In genomic region chr11:76214968-76215548, GRCh38 we compare ENCODE assay signal across 24 cellular contexts. TPM values are rescaled to one million over a fixed set of nuclear protein-coding genes. Genes with fewer than 3 reads are reported as not detected.
DNase-seq lines count a peak whose midpoint lies in the region; ATAC-seq and TF ChIP-seq lines count a peak whose summit lies in the region.
"Had no signal": no experiment of that assay in that cellular context is flagged by ENCODE, and none has a peak within 500 bp of the region (broad histone marks: within the 10 kb centered on the region; RNA-seq: fewer than 3 reads in every experiment).

No MANE protein-coding gene starts in this region.

- peaks cover 17% of the 10 kb centered on the region for H3K27me3 ChIP-seq in osteoblast (ENCODE audit: insufficient read depth, low read length)

- H3K4me2 ChIP-seq in osteoblast (ENCODE audit: insufficient read depth, low read length): no peak overlapping the region

- DNase-seq in GF-D8 (lab: John Stamatoyannopoulos, UW) (peak; percentile 7), MV-4-11 (lab: John Stamatoyannopoulos, UW) (peak; percentile 76), osteoblast (ENCODE audit: insufficient read length, low spot score, missing footprints) (peak; percentile 51), NCI-H2029 (lab: John Stamatoyannopoulos, UW) (no peak)
- DNase-seq: activated CD4-positive, alpha-beta T cell treated with anti-CD3 and anti-CD28 coated beads, Interleukin-2, amount 10 ng/mL, durations not matched to agents 24 days and 14 days; activated gamma-delta T cell; Caco-2; caudate nucleus; natural killer cell; NCI-H1105; NCI-H2029 treated with DMSO at 0.1 percent for 48 hours; NCI-H524; nucleus accumbens; T-cell had no signal

- peaks cover 12% of the 10 kb centered on the region for H3K4me1 ChIP-seq in osteoblast (ENCODE audit: insufficient read depth, low read length)
- H3K4me1 ChIP-seq: Caco-2 had no signal

- no peaks in the 10 kb centered on the region for H3K4me1 Mint-ChIP-seq in activated T-helper 17 cell treated with anti-CD3 and anti-CD28 coated beads, Interleukin-2, amount 50 U/mL, for 72 hours
- H3K4me1 Mint-ChIP-seq: stimulated activated effector memory CD8-positive, alpha-beta T cell treated with anti-CD3 and anti-CD28 coated beads, Interleukin-12 subunit alpha, Interleukin-12 subunit beta, amount 100 ng/mL, for 72 hours had no signal

- no peak overlapping the region for H3K4me3 ChIP-seq in osteoblast (ENCODE audit: insufficient read depth, low read length)
- H3K4me3 ChIP-seq: SJSA1, tibial nerve had no signal

- H3K79me2 ChIP-seq in osteoblast (ENCODE audit: insufficient read depth, low read length): no peaks in the 10 kb centered on the region

- H3K36me3 ChIP-seq in osteoblast (ENCODE audit: insufficient read depth, low read length): no peaks in the 10 kb centered on the region
- H3K36me3 ChIP-seq: SJSA1, tibial nerve had no signal

- no peak overlapping the region for H2AFZ ChIP-seq in osteoblast (ENCODE audit: low read length)

- no peak overlapping the region for H3K27ac Mint-ChIP-seq in activated T-helper 17 cell treated with anti-CD3 and anti-CD28 coated beads, Interleukin-2, amount 50 U/mL, for 72 hours
- H3K27ac Mint-ChIP-seq: activated CD4-positive, alpha-beta T cell treated with anti-CD3 and anti-CD28 coated beads, Interleukin-2, amount 10 ng/mL, durations not matched to agents 24 days and 14 days; dendritic cell treated with granulocyte-macrophage colony-stimulating factor and Interleukin-4, amounts not matched to agents 40 ng/mL and 50 ng/mL, for 4 days; natural killer cell; stimulated activated effector memory CD8-positive, alpha-beta T cell treated with anti-CD3 and anti-CD28 coated beads, Interleukin-12 subunit alpha, Interleukin-12 subunit beta, amount 100 ng/mL, for 72 hours; T-cell had no signal

- H3K9me3 Mint-ChIP-seq in activated T-helper 17 cell treated with anti-CD3 and anti-CD28 coated beads, Interleukin-2, amount 50 U/mL, for 72 hours: no peaks in the 10 kb centered on the region
- H3K9me3 Mint-ChIP-seq: activated CD4-positive, alpha-beta T cell treated with anti-CD3 and anti-CD28 coated beads, Interleukin-2, amount 10 ng/mL, durations not matched to agents 24 days and 14 days; dendritic cell treated with granulocyte-macrophage colony-stimulating factor and Interleukin-4, amounts not matched to agents 40 ng/mL and 50 ng/mL, for 4 days; natural killer cell; stimulated activated effector memory CD8-positive, alpha-beta T cell treated with anti-CD3 and anti-CD28 coated beads, Interleukin-12 subunit alpha, Interleukin-12 subunit beta, amount 100 ng/mL, for 72 hours; T-cell had no signal

- no peak for TF ChIP-seq CTCF in osteoblast (IDR thresholded peaks at IDR 0.05; ENCODE audit: extremely low read depth, low read depth, low read length)

- peak overlapping the region; percentile 50 for H3K27ac ChIP-seq in osteoblast (ENCODE audit: low read depth, low read length)
- H3K27ac ChIP-seq: SJSA1, tibial nerve had no signal

- peak; percentile 45 for ATAC-seq in activated T-helper 17 cell treated with anti-CD3 and anti-CD28 coated beads, Interleukin-2, amount 50 U/mL, for 72 hours (replicated peaks)
- ATAC-seq in GM21367 (IDR thresholded peaks at IDR 0.05; ENCODE audit: unreplicated experiment): no peak
- no peak for ATAC-seq in HG03139 (IDR thresholded peaks at IDR 0.05; ENCODE audit: unreplicated experiment)
- ATAC-seq: esophagus mucosa; natural killer cell; stimulated activated effector memory CD8-positive, alpha-beta T cell treated with anti-CD3 and anti-CD28 coated beads, Interleukin-12 subunit alpha, Interleukin-12 subunit beta, amount 100 ng/mL, for 72 hours; T-cell had no signal

- H3K9me3 ChIP-seq in osteoblast (ENCODE audit: low read depth, low read length): no peaks in the 10 kb centered on the region
- H3K9me3 ChIP-seq: Caco-2, SJSA1, tibial nerve had no signal

- H3K27me3 Mint-ChIP-seq in activated T-helper 17 cell treated with anti-CD3 and anti-CD28 coated beads, Interleukin-2, amount 50 U/mL, for 72 hours: peaks cover 12% of the 10 kb centered on the region

- no peaks in the 10 kb centered on the region for H4K20me1 ChIP-seq in osteoblast (ENCODE audit: insufficient read depth, low read length)

- H3K4me3 Mint-ChIP-seq in activated T-helper 17 cell treated with anti-CD3 and anti-CD28 coated beads, Interleukin-2, amount 50 U/mL, for 72 hours: no peak overlapping the region
- H3K4me3 Mint-ChIP-seq: activated CD4-positive, alpha-beta T cell treated with anti-CD3 and anti-CD28 coated beads, Interleukin-2, amount 10 ng/mL, durations not matched to agents 24 days and 14 days; dendritic cell treated with granulocyte-macrophage colony-stimulating factor and Interleukin-4, amounts not matched to agents 40 ng/mL and 50 ng/mL, for 4 days; natural killer cell; stimulated activated effector memory CD8-positive, alpha-beta T cell treated with anti-CD3 and anti-CD28 coated beads, Interleukin-12 subunit alpha, Interleukin-12 subunit beta, amount 100 ng/mL, for 72 hours; T-cell had no signal

- H3K36me3 Mint-ChIP-seq in activated T-helper 17 cell treated with anti-CD3 and anti-CD28 coated beads, Interleukin-2, amount 50 U/mL, for 72 hours (ENCODE audit: low read depth): no peaks in the 10 kb centered on the region
- H3K36me3 Mint-ChIP-seq: natural killer cell; stimulated activated effector memory CD8-positive, alpha-beta T cell treated with anti-CD3 and anti-CD28 coated beads, Interleukin-12 subunit alpha, Interleukin-12 subunit beta, amount 100 ng/mL, for 72 hours; T-cell had no signal

RNA-seq across cellular contexts. Expression of gene WNT11, which starts 8.8 kb away (rescaled TPM):
- total RNA-seq in activated T-helper 17 cell treated with anti-CD3 and anti-CD28 coated beads, Interleukin-2, amount 50 U/mL, for 72 hours: not detected
- under 0.01 and 0.36 TPM in 2 replicates for total RNA-seq in osteoblast
- total RNA-seq: IMR-90, pulmonary artery endothelial cell, SJSA1 had no signal
